13 cellular contexts compared by ENCODE assay signal in genomic region chr11:74269161-74269809, GRCh38. TPM values are rescaled to one million over a fixed set of nuclear protein-coding genes. Genes with fewer than 3 reads are reported as not detected.
DNase-seq lines count a peak whose midpoint lies in the region; ATAC-seq and TF ChIP-seq lines count a peak whose summit lies in the region.
"Had no signal": no experiment of that assay in that cellular context is flagged by ENCODE, and none has a peak within 500 bp of the region (broad histone marks: within the 10 kb centered on the region; RNA-seq: fewer than 3 reads in every experiment).

No MANE protein-coding gene starts in this region.

- no peaks in the 10 kb centered on the region for H3K4me1 Mint-ChIP-seq in type B pancreatic cell (ENCODE audit: unreplicated experiment)
- H3K4me1 Mint-ChIP-seq in osteocyte (ENCODE audit: unreplicated experiment) = peaks cover 4% of the 10 kb centered on the region
- H3K4me1 Mint-ChIP-seq: naive B cell had no signal

- H3K36me3 ChIP-seq in SJCRH30 (no peaks in the 10 kb centered on the region), aorta (ENCODE audit: control insufficient read depth in 1 of 2, insufficient read depth in 2 of 2, low read length in 1 of 2) (no peaks in the 10 kb centered on the region)

- no peaks in the 10 kb centered on the region for H3K27me3 ChIP-seq in right cardiac atrium (ENCODE audit: control insufficient read depth, insufficient read depth)
- no peaks in the 10 kb centered on the region for H3K27me3 ChIP-seq in SJCRH30
- H3K27me3 ChIP-seq in aorta (ENCODE audit: control insufficient read depth in 1 of 2, insufficient read depth in 2 of 2, low read length in 1 of 2) = no peaks in the 10 kb centered on the region

- H3K36me3 Mint-ChIP-seq in type B pancreatic cell (no peaks in the 10 kb centered on the region), osteocyte (ENCODE audit: unreplicated experiment) (no peaks in the 10 kb centered on the region)
- H3K36me3 Mint-ChIP-seq: immature natural killer cell, naive B cell had no signal

- H3K4me3 Mint-ChIP-seq in type B pancreatic cell (no peak overlapping the region), osteocyte (ENCODE audit: unreplicated experiment) (no peak overlapping the region)
- H3K4me3 Mint-ChIP-seq: immature natural killer cell, naive B cell had no signal

- 59% methylated on average over 11 of the region's 11 CpGs for WGBS in right cardiac atrium
- WGBS in aorta, 2 donors = 85 to 86% methylated on average over 11 of the region's 11 CpGs

- H3K27ac ChIP-seq in right cardiac atrium (ENCODE audit: low read length) (no peak overlapping the region), SJCRH30 (no peak overlapping the region), aorta (ENCODE audit: low read depth in 1 of 2, low read length in 2 of 2) (no peak overlapping the region)

- TF ChIP-seq CTCF in fibroblast of pulmonary artery (IDR thresholded peaks at IDR 0.05; ENCODE audit: low read length, missing control alignments) = no peak
- no peak for TF ChIP-seq CTCF in type B pancreatic cell (conservative IDR thresholded peaks at IDR 0.05)
- no peak for TF ChIP-seq CTCF in osteocyte (IDR thresholded peaks at IDR 0.05)

- DNase-seq in right cardiac atrium (no peak), cardiac septum (ENCODE audit: low spot score) (no peak), SJCRH30 (peak; percentile 14 to 21), fibroblast of pulmonary artery (ENCODE audit: low read depth) (peak; percentile 63), type B pancreatic cell (ENCODE audit: extremely low spot score, unreplicated experiment) (peak; percentile 34), epidermal melanocyte (ENCODE audit: insufficient read length, low spot score) (no peak), aorta (no peak), osteocyte (ENCODE audit: extremely low spot score, unreplicated experiment) (no peak)
- DNase-seq: C1 segment of cervical spinal cord, naive B cell, NCI-H1694 had no signal

- no peaks in the 10 kb centered on the region for H3K9me3 ChIP-seq in right cardiac atrium (ENCODE audit: control insufficient read depth, low read length)
- no peaks in the 10 kb centered on the region for H3K9me3 ChIP-seq in SJCRH30 (replicated peaks)
- no peaks in the 10 kb centered on the region for H3K9me3 ChIP-seq in aorta (ENCODE audit: control insufficient read depth, low read length)

- ATAC-seq in right cardiac atrium (peak; percentile 22 to 72), aorta (ENCODE audit: low FRiP score) (no peak)

- H3K9me3 Mint-ChIP-seq in type B pancreatic cell (no peaks in the 10 kb centered on the region), osteocyte (ENCODE audit: unreplicated experiment) (no peaks in the 10 kb centered on the region)
- H3K9me3 Mint-ChIP-seq: immature natural killer cell, naive B cell had no signal

- H3K27ac Mint-ChIP-seq in type B pancreatic cell = no peak overlapping the region
- H3K27ac Mint-ChIP-seq in osteocyte (ENCODE audit: unreplicated experiment) = no peak overlapping the region
- H3K27ac Mint-ChIP-seq: immature natural killer cell, naive B cell had no signal

- H3K27me3 Mint-ChIP-seq in type B pancreatic cell (peaks cover 23% of the 10 kb centered on the region), osteocyte (ENCODE audit: unreplicated experiment) (no peaks in the 10 kb centered on the region)

- no peaks in the 10 kb centered on the region for H3K4me1 ChIP-seq in right cardiac atrium (ENCODE audit: control insufficient read depth, insufficient read depth, low read length)
- H3K4me1 ChIP-seq in SJCRH30 = peaks cover 11% of the 10 kb centered on the region
- H3K4me1 ChIP-seq in aorta (ENCODE audit: control insufficient read depth in 1 of 2, insufficient read depth in 2 of 2, low read length in 2 of 2) = no peaks in the 10 kb centered on the region

- intact Hi-C loops in right cardiac atrium (cut with DNase I) (no loop called here), cardiac septum (cut with DNase I) (no loop called here), aorta (cut with DNase I) (no loop called here)

- H3K4me3 ChIP-seq in right cardiac atrium (ENCODE audit: low read length) (no peak overlapping the region), SJCRH30 (no peak overlapping the region), fibroblast of pulmonary artery (replicated peaks; ENCODE audit: low read depth, low read length) (no peak overlapping the region), aorta (ENCODE audit: low read length in 2 of 2) (no peak overlapping the region)

RNA-seq across cellular contexts. Expression of gene P4HA3, which starts 42.2 kb away (rescaled TPM):
- total RNA-seq in right cardiac atrium (under 1 TPM in 2 of 4 donors, not detected in 2; 0.21 to 0.72 TPM), cardiac septum (0.54 TPM), type B pancreatic cell (ENCODE audit: low replicate concordance) (0.17 and 0.34 TPM in 2 replicates), aorta (1 to 10 TPM; 3.1 to 5.8 TPM), osteocyte (6.1 and 6.4 TPM in 2 replicates)
- polyA plus RNA-seq in right cardiac atrium (0.07 TPM), aorta (10 to 100 TPM in 1 of 2 donors, under 1 TPM in 1; 0.75 to 13.8 TPM)
- total RNA-seq in SJCRH30 (2014; rRNA removed; shearing (Covaris generic)) = not detected in 2 replicates
- total RNA-seq: activated CD8-positive, alpha-beta memory T cell treated with anti-CD3 and anti-CD28 coated beads for 36 hours had no signal
- polyA plus RNA-seq: immature natural killer cell had no signal

Comparison
In these comparisons a context has a peak if more than half of its experiments do, and no peak if none do; other contexts are left out.
1. DNase-seq: peak in SJCRH30 (2 of 2), fibroblast of pulmonary artery (single experiment) and type B pancreatic cell (single experiment); none in right cardiac atrium (0 of 3), cardiac septum (single experiment), epidermal melanocyte (single experiment), aorta (0 of 2) and osteocyte (single experiment).